8 cellular contexts compared by ENCODE assay signal in genomic region chr9:94213513-94214124, GRCh38. TPM values are rescaled to one million over a fixed set of nuclear protein-coding genes. Genes with fewer than 3 reads are reported as not detected.
A peak's percentile ranks its signal among the peaks of the same experiment; 100 is the strongest.
DNase-seq lines count a peak whose midpoint lies in the region; ATAC-seq and TF ChIP-seq lines count a peak whose summit lies in the region.

No MANE protein-coding gene starts in this region.

- H3K27ac ChIP-seq in GM23248 (no peak overlapping the region), Peyer's patch (no peak overlapping the region)

- peaks cover 31% of the 10 kb centered on the region for H3K27me3 Mint-ChIP-seq in activated T-cell treated with anti-CD3 and anti-CD28 coated beads, Interleukin-2, amount 50 U/mL, for 24 hours
- peaks cover 9% of the 10 kb centered on the region for H3K27me3 Mint-ChIP-seq in nephron progenitor cell (ENCODE audit: low read depth, poor library complexity)

- H3K9me3 ChIP-seq in GM23248 (ENCODE audit: low read depth): no peaks in the 10 kb centered on the region
- H3K9me3 ChIP-seq in Peyer's patch: no peaks in the 10 kb centered on the region

- H3K9me3 Mint-ChIP-seq in activated T-cell treated with anti-CD3 and anti-CD28 coated beads, Interleukin-2, amount 50 U/mL, for 24 hours: no peaks in the 10 kb centered on the region
- peaks cover 22% of the 10 kb centered on the region for H3K9me3 Mint-ChIP-seq in nephron progenitor cell

- H3K9ac ChIP-seq in GM23248: no peak overlapping the region

- no peaks in the 10 kb centered on the region for H3K79me2 ChIP-seq in GM23248 (ENCODE audit: insufficient read depth)

- H3K4me2 ChIP-seq in GM23248 (ENCODE audit: unreplicated experiment): no peak overlapping the region

- H3K36me3 ChIP-seq in GM23248 (ENCODE audit: low read depth) (no peaks in the 10 kb centered on the region), Peyer's patch (no peaks in the 10 kb centered on the region)

- TF ChIP-seq CTCF in Peyer's patch (IDR thresholded peaks at IDR 0.05) (peak; percentile 61 to 93 (median 90)), nephron progenitor cell (IDR thresholded peaks at IDR 0.05) (peak; percentile 87)

- in situ Hi-C loops in GM23248 (cut with MboI): loop anchor here (10.0 to 25.0 kb wide), 3 partner anchors 199 to 526 kb away; no protein-coding TSS in a partner anchor

- no peak overlapping the region for H3K27ac Mint-ChIP-seq in activated T-cell treated with anti-CD3 and anti-CD28 coated beads, Interleukin-2, amount 50 U/mL, for 24 hours
- no peak overlapping the region for H3K27ac Mint-ChIP-seq in nephron progenitor cell

- H3F3A ChIP-seq in GM23248 (ENCODE audit: insufficient read depth): no peaks in the 10 kb centered on the region

- peak overlapping the region; percentile 32; the same call in 1 of the 2 replicates for H2AFZ ChIP-seq in GM23248

- no peaks in the 10 kb centered on the region for H4K20me1 ChIP-seq in GM23248 (ENCODE audit: insufficient read depth)

- H3K27me3 ChIP-seq in GM23248 (replicated peaks; ENCODE audit: insufficient read depth) (no peaks in the 10 kb centered on the region; the same call in 1 of the 2 replicates), Peyer's patch (no peaks in the 10 kb centered on the region)

- peaks cover 3% of the 10 kb centered on the region for H3K4me1 Mint-ChIP-seq in activated T-cell treated with anti-CD3 and anti-CD28 coated beads, Interleukin-2, amount 50 U/mL, for 24 hours (ENCODE audit: low read depth)
- peaks cover 5% of the 10 kb centered on the region for H3K4me1 Mint-ChIP-seq in nephron progenitor cell

- H3K4me1 ChIP-seq in GM23248 (ENCODE audit: insufficient read depth): no peaks in the 10 kb centered on the region; the same call in 1 of the 2 replicates
- peaks cover 0 to 4% (median 0%) of the 10 kb centered on the region in 4 donors for H3K4me1 ChIP-seq in Peyer's patch

- no peaks in the 10 kb centered on the region for H3K9me2 ChIP-seq in GM23248 (ENCODE audit: insufficient read depth)

- H3K4me3 Mint-ChIP-seq in activated T-cell treated with anti-CD3 and anti-CD28 coated beads, Interleukin-2, amount 50 U/mL, for 24 hours: no peak overlapping the region
- H3K4me3 Mint-ChIP-seq in nephron progenitor cell: no peak overlapping the region

- H3K36me3 Mint-ChIP-seq in activated T-cell treated with anti-CD3 and anti-CD28 coated beads, Interleukin-2, amount 50 U/mL, for 24 hours (ENCODE audit: low read depth): no peaks in the 10 kb centered on the region
- H3K36me3 Mint-ChIP-seq in nephron progenitor cell (ENCODE audit: low read depth): no peaks in the 10 kb centered on the region

- no peak for TF ChIP-seq POLR2A in Peyer's patch (IDR thresholded peaks at IDR 0.05)

- ATAC-seq in stimulated activated naive CD8-positive, alpha-beta T cell treated with anti-CD3 and anti-CD28 coated beads, Interleukin-15, Interleukin-2, amounts not matched to agents 100 U/mL and 50 U/mL, for 24 hours: peak; percentile 97

- peak; percentile 59 for DNase-seq in DMS53 treated with DMSO at 0.1 percent for 48 hours (lab: John Stamatoyannopoulos, UW; ENCODE audit: unreplicated experiment)
- peak; percentile 82 for DNase-seq in GM23248
- DNase-seq in LoVo (ENCODE audit: low spot score): peak; percentile 85
- peak; percentile 64 to 88 (median 69) for DNase-seq in Peyer's patch
- peak; percentile 75 for DNase-seq in activated T-cell treated with anti-CD3 and anti-CD28 coated beads, Interleukin-2, amount 50 U/mL, for 24 hours
- DNase-seq in fibroblast of gingiva (ENCODE audit: low read depth): peak; percentile 57
- DNase-seq in nephron progenitor cell: peak; percentile 76
- DNase-seq in stimulated activated naive CD8-positive, alpha-beta T cell treated with anti-CD3 and anti-CD28 coated beads, Interleukin-15, Interleukin-2, amounts not matched to agents 100 U/mL and 50 U/mL, for 24 hours: peak; percentile 73

- 13% methylated on average over 12 of the region's 12 CpGs for WGBS in GM23248 (ENCODE audit: low coverage in 1 of 2, low lambda C conversion rate in 2 of 2, missing lambda C conversion rate in 2 of 2), 2 experiments

- H3K4me3 ChIP-seq in GM23248 (no peak overlapping the region), Peyer's patch (no peak overlapping the region)

RNA-seq across cellular contexts. Expression of gene ZNF169, which starts 45.5 kb away (rescaled TPM):
- total RNA-seq in GM23248 (2014; rRNA removed; shearing (Covaris generic)): 0.54 and 1.8 TPM in 2 replicates
- 1.4 and 2.2 TPM in 2 replicates for polyA plus RNA-seq in GM23248 (2016; fragmentation: Nextera tagmentation; extraction: Ambion mirVana)
- 10 to 100 TPM; 13.5 to 51.8 (median 29.7) TPM for total RNA-seq in Peyer's patch
